In genomic region chr5:82273431-82273830, GRCh38 we compare ENCODE assay signal across 7 cellular contexts. TPM values are rescaled to one million over a fixed set of nuclear protein-coding genes. Genes with fewer than 3 reads are reported as not detected.
DNase-seq lines count a peak whose midpoint lies in the region; ATAC-seq, FAIRE-seq and TF ChIP-seq lines count a peak whose summit lies in the region.
"Not testable (repeated sequence)": the region's sequence is repeated elsewhere in the genome, so short reads cannot be mapped to it uniquely, and the experiment has no call there.

No MANE protein-coding gene starts in this region.

- H4K20me1 ChIP-seq in HepG2 (ENCODE audit: insufficient read depth, low read length) = not testable (repeated sequence)

- not testable (repeated sequence) for TF ChIP-seq POLR2A in NB4 (IDR thresholded peaks at IDR 0.05; ENCODE audit: extremely low read depth, insufficient read length); HepG2 (IDR thresholded peaks at IDR 0.05; ENCODE audit: insufficient read depth in 1 of 2, low read depth in 2 of 2, low read length in 2 of 2)

- peaks cover 21% of the 10 kb centered on the region for H3K4me1 Mint-ChIP-seq in T-helper 17 cell
- H3K4me1 Mint-ChIP-seq in activated T-helper 17 cell treated with anti-CD3 and anti-CD28 coated beads, Interleukin-2, amount 50 U/mL, for 72 hours = peaks cover 16% of the 10 kb centered on the region

- not testable (repeated sequence) for H3K9me3 ChIP-seq in HUES48 (ENCODE audit: control insufficient read depth, insufficient read depth, low read length); T-helper 17 cell (ENCODE audit: control insufficient read depth, low read length, poor library complexity, severe bottlenecking); HepG2 (ENCODE audit: low read length); psoas muscle

- DNase-seq in ELR (ENCODE audit: low read depth) = peak; percentile 16
- peak; percentile 34 for DNase-seq in NB4 (ENCODE audit: low read depth)
- DNase-seq in T-helper 17 cell; HepG2 (ENCODE audit: low spot score); psoas muscle: not testable (repeated sequence)

- not testable (repeated sequence) for H3K4me2 ChIP-seq in HepG2 (ENCODE audit: low read depth, low read length)

- not testable (repeated sequence) for TF ChIP-seq EP300 in HepG2 (IDR thresholded peaks at IDR 0.05; ENCODE audit: low read depth in 2 of 2, low read length in 2 of 2); HepG2 (CRISPR knock-in tag; IDR thresholded peaks at IDR 0.05; ENCODE audit: borderline replicate concordance)

- CTCF ChIA-PET in HepG2 (lab: Yijun Ruan, JAX; ENCODE audit: low intra/inter-chr PET ratio, low total read pairs) = not testable (repeated sequence)

- not testable (repeated sequence) for H3K4me3 Mint-ChIP-seq in T-helper 17 cell
- peak overlapping the region; percentile 68 for H3K4me3 Mint-ChIP-seq in activated T-helper 17 cell treated with anti-CD3 and anti-CD28 coated beads, Interleukin-2, amount 50 U/mL, for 72 hours

- peaks cover 29% of the 10 kb centered on the region for H3K4me1 ChIP-seq in HUES48 (ENCODE audit: control insufficient read depth, insufficient read depth, low read length)
- peaks cover 22% of the 10 kb centered on the region for H3K4me1 ChIP-seq in HepG2 (ENCODE audit: insufficient read depth, low read length)
- H3K4me1 ChIP-seq in psoas muscle = peaks cover 14% of the 10 kb centered on the region

- not testable (repeated sequence) for TF ChIP-seq CTCF in NB4 (IDR thresholded peaks at IDR 0.05; ENCODE audit: low read depth, low read length); HepG2 (CRISPR knock-in tag; IDR thresholded peaks at IDR 0.05); psoas muscle (IDR thresholded peaks at IDR 0.05)

- H3K27ac Mint-ChIP-seq in T-helper 17 cell = peak overlapping the region; percentile 49
- H3K27ac Mint-ChIP-seq in activated T-helper 17 cell treated with anti-CD3 and anti-CD28 coated beads, Interleukin-2, amount 50 U/mL, for 72 hours = peak overlapping the region; percentile 82

- not testable (repeated sequence) for H3K27me3 Mint-ChIP-seq in T-helper 17 cell; activated T-helper 17 cell treated with anti-CD3 and anti-CD28 coated beads, Interleukin-2, amount 50 U/mL, for 72 hours

- not testable (repeated sequence) for H3K9me3 Mint-ChIP-seq in activated T-helper 17 cell treated with anti-CD3 and anti-CD28 coated beads, Interleukin-2, amount 50 U/mL, for 72 hours

- FAIRE-seq in HepG2 (lab: Jason Lieb, UNC) = not testable (repeated sequence)

- not testable (repeated sequence) for H3K4me3 ChIP-seq in HUES48 (ENCODE audit: low read depth, low read length); NB4 (ENCODE audit: low read depth, low read length); HepG2 (replicated peaks in 1 of 3; ENCODE audit: insufficient read depth in 1 of 3, low read depth in 2 of 3, low read length in 3 of 3); psoas muscle

- WGBS in HepG2 (ENCODE audit: low lambda C conversion rate) = 93% methylated on average over 4 of the region's 4 CpGs
- WGBS in psoas muscle, 3 donors = 66 to 83% (median 80%) methylated on average over 4 of the region's 4 CpGs

- not testable (repeated sequence) for H3K27me3 ChIP-seq in HUES48 (ENCODE audit: control insufficient read depth, insufficient read depth, low read length); HepG2 (ENCODE audit: control insufficient read depth in 1 of 2, insufficient read depth in 2 of 2, low read length in 2 of 2); psoas muscle (ENCODE audit: insufficient read depth in 3 of 3, low read length in 2 of 3)

- POLR2A ChIA-PET in HepG2 (lab: Yijun Ruan, JAX) = not testable (repeated sequence)

- ATAC-seq in T-helper 17 cell; activated T-helper 17 cell treated with anti-CD3 and anti-CD28 coated beads, Interleukin-2, amount 50 U/mL, for 72 hours (replicated peaks); psoas muscle: not testable (repeated sequence)
- ATAC-seq in HepG2 = peak; percentile 19; the same call in 1 of the 3 replicates

- H3K36me3 ChIP-seq in HUES48 (ENCODE audit: control insufficient read depth, insufficient read depth, low read length) (peaks cover 38% of the 10 kb centered on the region), HepG2 (replicated peaks in 1 of 2; ENCODE audit: control insufficient read depth in 1 of 2, insufficient read depth in 2 of 2, low read length in 2 of 2) (peaks cover 11 to 23% of the 10 kb centered on the region in 2 experiments), psoas muscle (ENCODE audit: insufficient read depth in 1 of 2, low read depth in 1 of 2) (peaks cover 0 to 49% of the 10 kb centered on the region in 2 donors)

- in situ Hi-C loops in HepG2 (cut with HindIII; ENCODE audit: extremely low pct_ligation_motif_present, low pct_unique_long_range_greater_than_20kb) = not testable (repeated sequence)

- H3K27ac ChIP-seq in HUES48 (ENCODE audit: low read depth, low read length) = peak overlapping the region; percentile 51
- H3K27ac ChIP-seq in HepG2 (ENCODE audit: extremely low read length, insufficient read depth, low read length) = not testable (repeated sequence)
- H3K27ac ChIP-seq in psoas muscle = peak overlapping the region; percentile 65

- not testable (repeated sequence) for H3K9ac ChIP-seq in HUES48 (ENCODE audit: low read depth, low read length); HepG2 (ENCODE audit: insufficient read depth, low read depth, low read length)

- BruUV-seq in HepG2 (replicated peaks; lab: Mats Ljungman, UMichigan) = not testable (repeated sequence)

- TF ChIP-seq RAD21 in HepG2 (CRISPR knock-in tag; IDR thresholded peaks at IDR 0.05) = not testable (repeated sequence)

- not testable (repeated sequence) for H2AFZ ChIP-seq in HepG2 (ENCODE audit: low read length)

- H3K36me3 Mint-ChIP-seq in T-helper 17 cell (ENCODE audit: low read depth) = peaks cover 12% of the 10 kb centered on the region
- H3K36me3 Mint-ChIP-seq in activated T-helper 17 cell treated with anti-CD3 and anti-CD28 coated beads, Interleukin-2, amount 50 U/mL, for 72 hours (ENCODE audit: low read depth) = peaks cover 87% of the 10 kb centered on the region

- intact Hi-C loops in HepG2 (cut with micrococcal nuclease; ENCODE audit: unreplicated experiment); psoas muscle (cut with DNase I): not testable (repeated sequence)

- peaks cover 18% of the 10 kb centered on the region for H3K79me2 ChIP-seq in HepG2 (ENCODE audit: insufficient read depth, low read length)

TF ChIP-seq in HepG2, 621 proteins besides CTCF, POLR2A, EP300 and RAD21:
- TF ChIP-seq RBFOX2 (IDR thresholded peaks at IDR 0.05; ENCODE audit: low read depth, low read length) = 0 out of 2 replicates have a peak, but pooled peaks have one; percentile 13
TF ChIP-seq in HepG2: peak in this region for 1; not testable (repeated sequence) for 620.

RNA-seq across cellular contexts. Expression of gene RPS23, which starts 4.7 kb away (rescaled TPM):
- total RNA-seq in T-helper 17 cell (1,000 to 10,000 TPM; 3,176 to 3,181 TPM), HepG2 (2016; rRNA removed; fragmentation: Illumina TruSeq; extraction: Trizol) (3,088 and 3,780 TPM in 2 replicates), psoas muscle (1,000 to 10,000 TPM; 1,381 to 2,201 (median 1,702) TPM)
- 1,000 to 10,000 TPM; 3,104 to 3,340 TPM for total RNA-seq in activated T-helper 17 cell treated with anti-CD3 and anti-CD28 coated beads, Interleukin-2, amount 50 U/mL, for 72 hours
- 5,231 and 5,883 TPM in 2 replicates for total RNA-seq in HepG2 (2016; cell fraction: cytosol; rRNA removed; fragmentation: Illumina TruSeq; extraction: Trizol; ENCODE audit: low read depth)
- 3,142 and 4,044 TPM in 2 replicates for total RNA-seq in HepG2 (2016; cell fraction: insoluble cytoplasmic fraction; rRNA removed; fragmentation: Illumina TruSeq; extraction: Trizol)
- 8,636 and 8,714 TPM in 2 replicates for total RNA-seq in HepG2 (2016; cell fraction: membrane; rRNA removed; fragmentation: Illumina TruSeq; extraction: Trizol)
- 1,034 and 1,123 TPM in 2 replicates for total RNA-seq in HepG2 (2016; cell fraction: nucleus; rRNA removed; fragmentation: Illumina TruSeq; extraction: Trizol)
- polyA plus RNA-seq in HepG2 (2011; rRNA removed) (2,494 and 3,235 TPM in 2 replicates), psoas muscle (1,000 to 10,000 TPM; 2,954 to 4,268 (median 4,053) TPM)
- 5,279 and 7,061 TPM in 2 replicates for polyA plus RNA-seq in HepG2 (2011; cell fraction: cytosol; rRNA removed)
- polyA plus RNA-seq in HepG2 (2011; cell fraction: nucleus; rRNA removed) = 1,101 and 1,582 TPM in 2 replicates
- polyA plus RNA-seq in HepG2 (2012) = 4,860 and 5,270 TPM in 2 replicates
- 6,710 and 7,365 TPM in 2 replicates for polyA plus RNA-seq in HepG2 (2016; cell fraction: cytosol; fragmentation: Illumina TruSeq; extraction: Trizol; ENCODE audit: low read depth)
- 3,899 and 4,251 TPM in 2 replicates for polyA plus RNA-seq in HepG2 (2016; cell fraction: insoluble cytoplasmic fraction; fragmentation: Illumina TruSeq; extraction: Trizol; ENCODE audit: low read depth)
- polyA plus RNA-seq in HepG2 (2016; cell fraction: membrane; fragmentation: Illumina TruSeq; extraction: Trizol; ENCODE audit: low read depth) = 8,662 and 8,713 TPM in 2 replicates
- 1,932 and 2,053 TPM in 2 replicates for polyA plus RNA-seq in HepG2 (2016; cell fraction: nucleus; fragmentation: Illumina TruSeq; extraction: Trizol; ENCODE audit: insufficient read depth, low read depth)
- polyA minus RNA-seq in HepG2 (2011; rRNA and poly(A)+ RNA removed; ENCODE audit: low replicate concordance) = 223 and 384 TPM in 2 replicates
- polyA minus RNA-seq in HepG2 (2011; cell fraction: cytosol; rRNA and poly(A)+ RNA removed) = 832 and 989 TPM in 2 replicates
- polyA minus RNA-seq in HepG2 (2011; cell fraction: nucleus; rRNA and poly(A)+ RNA removed) = 229 and 360 TPM in 2 replicates
